ENCODE assay signal across 1 cellular context in the genomic region with DNA sequence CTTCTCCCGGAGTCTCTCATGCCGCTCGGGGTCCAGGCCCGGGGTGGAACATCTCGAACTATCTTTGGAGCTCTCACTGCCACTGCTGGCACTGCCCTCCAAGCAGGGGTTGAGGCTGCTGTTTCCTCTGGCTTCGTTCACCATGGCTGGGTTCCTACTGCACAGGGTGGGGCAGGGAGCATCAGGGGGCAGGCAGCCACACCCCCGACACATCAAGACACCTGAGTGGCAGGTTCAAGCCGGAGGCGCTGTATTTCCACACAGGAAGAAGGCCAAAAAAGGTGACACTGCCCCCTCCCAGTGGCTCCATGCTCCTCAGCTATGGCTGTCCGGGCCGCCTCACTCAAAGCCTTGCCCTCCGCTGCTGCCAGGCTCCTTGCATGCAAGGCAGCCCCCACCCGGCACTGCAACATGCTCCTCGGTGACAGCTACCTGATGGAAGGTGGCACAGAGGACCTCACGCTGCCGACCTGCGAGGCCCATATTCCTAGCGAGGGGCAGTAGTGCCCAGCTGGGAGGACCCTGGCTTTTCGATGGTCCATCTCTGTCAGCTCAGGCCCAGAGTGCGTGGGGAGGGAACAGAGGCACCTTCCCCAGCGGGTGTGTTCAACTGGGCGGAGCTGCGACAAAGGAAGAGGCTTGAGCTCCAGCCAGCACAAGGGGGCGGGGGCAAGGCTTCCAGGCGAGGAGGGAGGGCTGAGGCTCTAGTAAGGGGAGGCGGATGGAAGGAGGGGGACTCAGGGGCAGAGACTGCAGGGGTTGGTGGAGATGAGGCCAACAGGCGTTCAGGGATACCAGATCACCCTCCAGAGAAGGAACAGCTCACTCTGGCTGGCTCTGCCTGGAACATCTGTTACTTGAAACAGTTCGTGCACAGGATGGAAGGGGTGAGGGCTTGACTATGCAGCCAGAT.
TF ChIP-seq lines count a peak whose summit lies in the region.

No MANE protein-coding gene starts in this region.

TF ChIP-seq in K562, 482 proteins besides CTCF, POLR2A, EP300 and RAD21 (continued from another document and continues in another):
- TF ChIP-seq, protein P1, sequence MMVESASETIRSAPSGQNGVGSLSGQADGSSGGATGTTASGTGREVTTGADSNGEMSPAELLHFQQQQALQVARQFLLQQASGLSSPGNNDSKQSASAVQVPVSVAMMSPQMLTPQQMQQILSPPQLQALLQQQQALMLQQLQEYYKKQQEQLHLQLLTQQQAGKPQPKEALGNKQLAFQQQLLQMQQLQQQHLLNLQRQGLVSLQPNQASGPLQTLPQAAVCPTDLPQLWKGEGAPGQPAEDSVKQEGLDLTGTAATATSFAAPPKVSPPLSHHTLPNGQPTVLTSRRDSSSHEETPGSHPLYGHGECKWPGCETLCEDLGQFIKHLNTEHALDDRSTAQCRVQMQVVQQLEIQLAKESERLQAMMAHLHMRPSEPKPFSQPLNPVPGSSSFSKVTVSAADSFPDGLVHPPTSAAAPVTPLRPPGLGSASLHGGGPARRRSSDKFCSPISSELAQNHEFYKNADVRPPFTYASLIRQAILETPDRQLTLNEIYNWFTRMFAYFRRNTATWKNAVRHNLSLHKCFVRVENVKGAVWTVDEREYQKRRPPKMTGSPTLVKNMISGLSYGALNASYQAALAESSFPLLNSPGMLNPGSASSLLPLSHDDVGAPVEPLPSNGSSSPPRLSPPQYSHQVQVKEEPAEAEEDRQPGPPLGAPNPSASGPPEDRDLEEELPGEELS (CRISPR knock-in tag; IDR thresholded peaks at IDR 0.05; ENCODE audit: borderline replicate concordance), result peak; percentile 86; the same call in 1 of the 2 replicates
- TF ChIP-seq, protein P2, sequence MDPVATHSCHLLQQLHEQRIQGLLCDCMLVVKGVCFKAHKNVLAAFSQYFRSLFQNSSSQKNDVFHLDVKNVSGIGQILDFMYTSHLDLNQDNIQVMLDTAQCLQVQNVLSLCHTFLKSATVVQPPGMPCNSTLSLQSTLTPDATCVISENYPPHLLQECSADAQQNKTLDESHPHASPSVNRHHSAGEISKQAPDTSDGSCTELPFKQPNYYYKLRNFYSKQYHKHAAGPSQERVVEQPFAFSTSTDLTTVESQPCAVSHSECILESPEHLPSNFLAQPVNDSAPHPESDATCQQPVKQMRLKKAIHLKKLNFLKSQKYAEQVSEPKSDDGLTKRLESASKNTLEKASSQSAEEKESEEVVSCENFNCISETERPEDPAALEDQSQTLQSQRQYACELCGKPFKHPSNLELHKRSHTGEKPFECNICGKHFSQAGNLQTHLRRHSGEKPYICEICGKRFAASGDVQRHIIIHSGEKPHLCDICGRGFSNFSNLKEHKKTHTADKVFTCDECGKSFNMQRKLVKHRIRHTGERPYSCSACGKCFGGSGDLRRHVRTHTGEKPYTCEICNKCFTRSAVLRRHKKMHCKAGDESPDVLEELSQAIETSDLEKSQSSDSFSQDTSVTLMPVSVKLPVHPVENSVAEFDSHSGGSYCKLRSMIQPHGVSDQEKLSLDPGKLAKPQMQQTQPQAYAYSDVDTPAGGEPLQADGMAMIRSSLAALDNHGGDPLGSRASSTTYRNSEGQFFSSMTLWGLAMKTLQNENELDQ (CRISPR knock-in tag; IDR thresholded peaks at IDR 0.05; ENCODE audit: borderline replicate concordance), result peak; percentile 19; the same call in 1 of the 2 replicates
- TF ChIP-seq TRIM28 (IDR thresholded peaks at IDR 0.05) (peak; percentile 13; the same call in 1 of the 2 replicates), ZFX (CRISPR knock-in tag; IDR thresholded peaks at IDR 0.05) (no peak), RCOR1 (IDR thresholded peaks at IDR 0.05; ENCODE audit: borderline replicate concordance in 1 of 2, low read depth in 2 of 2, low read length in 2 of 2) (peak in 1 of 2 experiments; percentile 62; a peak in 1 of 4 replicates), NBN (IDR thresholded peaks at IDR 0.05; ENCODE audit: low read depth) (peak; percentile 10; the same call in 1 of the 2 replicates), NFE2 (IDR thresholded peaks at IDR 0.05; ENCODE audit: low read depth) (no peak; the same call in 1 of the 2 replicates), SRF (CRISPR knock-in tag; IDR thresholded peaks at IDR 0.05) (peak; percentile 36 to 89; a peak in 1 of 4 replicates), TBP (optimal IDR thresholded peaks at IDR 0.05; ENCODE audit: low read depth, low read length) (peak; percentile 88), ZNF165 (CRISPR knock-in tag; IDR thresholded peaks at IDR 0.05; ENCODE audit: borderline replicate concordance) (no peak), ZNF444 (CRISPR knock-in tag; IDR thresholded peaks at IDR 0.05) (0 out of 2 replicates have a peak, but pooled peaks have one; percentile 18), POLR2AphosphoS2 (IDR thresholded peaks at IDR 0.05; ENCODE audit: low read length) (peak; percentile 98), XRCC4 (IDR thresholded peaks at IDR 0.05; ENCODE audit: extremely low read depth, insufficient read depth, insufficient read length) (no peak), SMARCC2 (IDR thresholded peaks at IDR 0.05; ENCODE audit: low read depth) (no peak), RBM17 (IDR thresholded peaks at IDR 0.05; ENCODE audit: borderline replicate concordance, low read depth, low read length) (no peak), DIDO1 (tag; IDR thresholded peaks at IDR 0.05; ENCODE audit: low read depth) (no peak), SUPT5H (IDR thresholded peaks at IDR 0.05) (peak; percentile 75), ZNF76 (CRISPR knock-in tag; IDR thresholded peaks at IDR 0.05; ENCODE audit: borderline replicate concordance) (0 out of 2 replicates have a peak, but pooled peaks have one; percentile 57), NR1H2 (CRISPR knock-in tag; IDR thresholded peaks at IDR 0.05) (no peak; the same call in 1 of the 2 replicates), SRSF7 (optimal IDR thresholded peaks at IDR 0.05; ENCODE audit: low read depth, low read length) (no peak)
- TF ChIP-seq, protein P3, sequence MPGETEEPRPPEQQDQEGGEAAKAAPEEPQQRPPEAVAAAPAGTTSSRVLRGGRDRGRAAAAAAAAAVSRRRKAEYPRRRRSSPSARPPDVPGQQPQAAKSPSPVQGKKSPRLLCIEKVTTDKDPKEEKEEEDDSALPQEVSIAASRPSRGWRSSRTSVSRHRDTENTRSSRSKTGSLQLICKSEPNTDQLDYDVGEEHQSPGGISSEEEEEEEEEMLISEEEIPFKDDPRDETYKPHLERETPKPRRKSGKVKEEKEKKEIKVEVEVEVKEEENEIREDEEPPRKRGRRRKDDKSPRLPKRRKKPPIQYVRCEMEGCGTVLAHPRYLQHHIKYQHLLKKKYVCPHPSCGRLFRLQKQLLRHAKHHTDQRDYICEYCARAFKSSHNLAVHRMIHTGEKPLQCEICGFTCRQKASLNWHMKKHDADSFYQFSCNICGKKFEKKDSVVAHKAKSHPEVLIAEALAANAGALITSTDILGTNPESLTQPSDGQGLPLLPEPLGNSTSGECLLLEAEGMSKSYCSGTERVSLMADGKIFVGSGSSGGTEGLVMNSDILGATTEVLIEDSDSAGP (CRISPR knock-in tag; IDR thresholded peaks at IDR 0.05), result 0 out of 2 replicates have a peak, but pooled peaks have one; percentile 52
- TF ChIP-seq, protein P4, sequence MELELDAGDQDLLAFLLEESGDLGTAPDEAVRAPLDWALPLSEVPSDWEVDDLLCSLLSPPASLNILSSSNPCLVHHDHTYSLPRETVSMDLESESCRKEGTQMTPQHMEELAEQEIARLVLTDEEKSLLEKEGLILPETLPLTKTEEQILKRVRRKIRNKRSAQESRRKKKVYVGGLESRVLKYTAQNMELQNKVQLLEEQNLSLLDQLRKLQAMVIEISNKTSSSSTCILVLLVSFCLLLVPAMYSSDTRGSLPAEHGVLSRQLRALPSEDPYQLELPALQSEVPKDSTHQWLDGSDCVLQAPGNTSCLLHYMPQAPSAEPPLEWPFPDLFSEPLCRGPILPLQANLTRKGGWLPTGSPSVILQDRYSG (tag; conservative IDR thresholded peaks at IDR 0.05; ENCODE audit: low read depth), result no peak
- TF ChIP-seq, protein P5, sequence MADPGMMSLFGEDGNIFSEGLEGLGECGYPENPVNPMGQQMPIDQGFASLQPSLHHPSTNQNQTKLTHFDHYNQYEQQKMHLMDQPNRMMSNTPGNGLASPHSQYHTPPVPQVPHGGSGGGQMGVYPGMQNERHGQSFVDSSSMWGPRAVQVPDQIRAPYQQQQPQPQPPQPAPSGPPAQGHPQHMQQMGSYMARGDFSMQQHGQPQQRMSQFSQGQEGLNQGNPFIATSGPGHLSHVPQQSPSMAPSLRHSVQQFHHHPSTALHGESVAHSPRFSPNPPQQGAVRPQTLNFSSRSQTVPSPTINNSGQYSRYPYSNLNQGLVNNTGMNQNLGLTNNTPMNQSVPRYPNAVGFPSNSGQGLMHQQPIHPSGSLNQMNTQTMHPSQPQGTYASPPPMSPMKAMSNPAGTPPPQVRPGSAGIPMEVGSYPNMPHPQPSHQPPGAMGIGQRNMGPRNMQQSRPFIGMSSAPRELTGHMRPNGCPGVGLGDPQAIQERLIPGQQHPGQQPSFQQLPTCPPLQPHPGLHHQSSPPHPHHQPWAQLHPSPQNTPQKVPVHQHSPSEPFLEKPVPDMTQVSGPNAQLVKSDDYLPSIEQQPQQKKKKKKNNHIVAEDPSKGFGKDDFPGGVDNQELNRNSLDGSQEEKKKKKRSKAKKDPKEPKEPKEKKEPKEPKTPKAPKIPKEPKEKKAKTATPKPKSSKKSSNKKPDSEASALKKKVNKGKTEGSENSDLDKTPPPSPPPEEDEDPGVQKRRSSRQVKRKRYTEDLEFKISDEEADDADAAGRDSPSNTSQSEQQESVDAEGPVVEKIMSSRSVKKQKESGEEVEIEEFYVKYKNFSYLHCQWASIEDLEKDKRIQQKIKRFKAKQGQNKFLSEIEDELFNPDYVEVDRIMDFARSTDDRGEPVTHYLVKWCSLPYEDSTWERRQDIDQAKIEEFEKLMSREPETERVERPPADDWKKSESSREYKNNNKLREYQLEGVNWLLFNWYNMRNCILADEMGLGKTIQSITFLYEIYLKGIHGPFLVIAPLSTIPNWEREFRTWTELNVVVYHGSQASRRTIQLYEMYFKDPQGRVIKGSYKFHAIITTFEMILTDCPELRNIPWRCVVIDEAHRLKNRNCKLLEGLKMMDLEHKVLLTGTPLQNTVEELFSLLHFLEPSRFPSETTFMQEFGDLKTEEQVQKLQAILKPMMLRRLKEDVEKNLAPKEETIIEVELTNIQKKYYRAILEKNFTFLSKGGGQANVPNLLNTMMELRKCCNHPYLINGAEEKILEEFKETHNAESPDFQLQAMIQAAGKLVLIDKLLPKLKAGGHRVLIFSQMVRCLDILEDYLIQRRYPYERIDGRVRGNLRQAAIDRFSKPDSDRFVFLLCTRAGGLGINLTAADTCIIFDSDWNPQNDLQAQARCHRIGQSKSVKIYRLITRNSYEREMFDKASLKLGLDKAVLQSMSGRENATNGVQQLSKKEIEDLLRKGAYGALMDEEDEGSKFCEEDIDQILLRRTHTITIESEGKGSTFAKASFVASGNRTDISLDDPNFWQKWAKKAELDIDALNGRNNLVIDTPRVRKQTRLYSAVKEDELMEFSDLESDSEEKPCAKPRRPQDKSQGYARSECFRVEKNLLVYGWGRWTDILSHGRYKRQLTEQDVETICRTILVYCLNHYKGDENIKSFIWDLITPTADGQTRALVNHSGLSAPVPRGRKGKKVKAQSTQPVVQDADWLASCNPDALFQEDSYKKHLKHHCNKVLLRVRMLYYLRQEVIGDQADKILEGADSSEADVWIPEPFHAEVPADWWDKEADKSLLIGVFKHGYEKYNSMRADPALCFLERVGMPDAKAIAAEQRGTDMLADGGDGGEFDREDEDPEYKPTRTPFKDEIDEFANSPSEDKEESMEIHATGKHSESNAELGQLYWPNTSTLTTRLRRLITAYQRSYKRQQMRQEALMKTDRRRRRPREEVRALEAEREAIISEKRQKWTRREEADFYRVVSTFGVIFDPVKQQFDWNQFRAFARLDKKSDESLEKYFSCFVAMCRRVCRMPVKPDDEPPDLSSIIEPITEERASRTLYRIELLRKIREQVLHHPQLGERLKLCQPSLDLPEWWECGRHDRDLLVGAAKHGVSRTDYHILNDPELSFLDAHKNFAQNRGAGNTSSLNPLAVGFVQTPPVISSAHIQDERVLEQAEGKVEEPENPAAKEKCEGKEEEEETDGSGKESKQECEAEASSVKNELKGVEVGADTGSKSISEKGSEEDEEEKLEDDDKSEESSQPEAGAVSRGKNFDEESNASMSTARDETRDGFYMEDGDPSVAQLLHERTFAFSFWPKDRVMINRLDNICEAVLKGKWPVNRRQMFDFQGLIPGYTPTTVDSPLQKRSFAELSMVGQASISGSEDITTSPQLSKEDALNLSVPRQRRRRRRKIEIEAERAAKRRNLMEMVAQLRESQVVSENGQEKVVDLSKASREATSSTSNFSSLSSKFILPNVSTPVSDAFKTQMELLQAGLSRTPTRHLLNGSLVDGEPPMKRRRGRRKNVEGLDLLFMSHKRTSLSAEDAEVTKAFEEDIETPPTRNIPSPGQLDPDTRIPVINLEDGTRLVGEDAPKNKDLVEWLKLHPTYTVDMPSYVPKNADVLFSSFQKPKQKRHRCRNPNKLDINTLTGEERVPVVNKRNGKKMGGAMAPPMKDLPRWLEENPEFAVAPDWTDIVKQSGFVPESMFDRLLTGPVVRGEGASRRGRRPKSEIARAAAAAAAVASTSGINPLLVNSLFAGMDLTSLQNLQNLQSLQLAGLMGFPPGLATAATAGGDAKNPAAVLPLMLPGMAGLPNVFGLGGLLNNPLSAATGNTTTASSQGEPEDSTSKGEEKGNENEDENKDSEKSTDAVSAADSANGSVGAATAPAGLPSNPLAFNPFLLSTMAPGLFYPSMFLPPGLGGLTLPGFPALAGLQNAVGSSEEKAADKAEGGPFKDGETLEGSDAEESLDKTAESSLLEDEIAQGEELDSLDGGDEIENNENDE (IDR thresholded peaks at IDR 0.05; ENCODE audit: low read depth, low read length), result no peak
- TF ChIP-seq, protein P6, sequence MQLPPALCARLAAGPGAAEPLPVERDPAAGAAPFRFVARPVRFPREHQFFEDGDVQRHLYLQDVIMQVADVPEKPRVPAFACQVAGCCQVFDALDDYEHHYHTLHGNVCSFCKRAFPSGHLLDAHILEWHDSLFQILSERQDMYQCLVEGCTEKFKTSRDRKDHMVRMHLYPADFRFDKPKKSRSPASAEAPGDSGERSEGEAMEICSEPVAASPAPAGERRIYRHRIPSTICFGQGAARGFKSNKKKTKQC (CRISPR knock-in tag; IDR thresholded peaks at IDR 0.05), result no peak
- TF ChIP-seq, protein P7, sequence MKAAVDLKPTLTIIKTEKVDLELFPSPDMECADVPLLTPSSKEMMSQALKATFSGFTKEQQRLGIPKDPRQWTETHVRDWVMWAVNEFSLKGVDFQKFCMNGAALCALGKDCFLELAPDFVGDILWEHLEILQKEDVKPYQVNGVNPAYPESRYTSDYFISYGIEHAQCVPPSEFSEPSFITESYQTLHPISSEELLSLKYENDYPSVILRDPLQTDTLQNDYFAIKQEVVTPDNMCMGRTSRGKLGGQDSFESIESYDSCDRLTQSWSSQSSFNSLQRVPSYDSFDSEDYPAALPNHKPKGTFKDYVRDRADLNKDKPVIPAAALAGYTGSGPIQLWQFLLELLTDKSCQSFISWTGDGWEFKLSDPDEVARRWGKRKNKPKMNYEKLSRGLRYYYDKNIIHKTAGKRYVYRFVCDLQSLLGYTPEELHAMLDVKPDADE (conservative IDR thresholded peaks at IDR 0.05; ENCODE audit: control insufficient read depth, low read depth, low read length), result no peak; the same call in 1 of the 2 replicates
